Comparison of ENCODE assay signal across 19 cellular contexts in genomic region chr7:139394553-139394952, GRCh38. TPM values are rescaled to one million over a fixed set of nuclear protein-coding genes. Genes with fewer than 3 reads are reported as not detected.
DNase-seq lines count a peak whose midpoint lies in the region; ATAC-seq and TF ChIP-seq lines count a peak whose summit lies in the region.
"Had no signal": no experiment of that assay in that cellular context is flagged by ENCODE, and none has a peak within 500 bp of the region (broad histone marks: within the 10 kb centered on the region; RNA-seq: fewer than 3 reads in every experiment).

No MANE protein-coding gene starts in this region.

- no peaks in the 10 kb centered on the region for H3K27me3 Mint-ChIP-seq in activated CD8-positive, alpha-beta memory T cell treated with anti-CD3 and anti-CD28 coated beads, Interleukin-2, amount 10 ng/mL, durations not matched to agents 7 days and 5 days
- no peaks in the 10 kb centered on the region for H3K27me3 Mint-ChIP-seq in activated naive CD8-positive, alpha-beta T cell
- H3K27me3 Mint-ChIP-seq in natural killer cell (ENCODE audit: low read depth in 2 of 2): no peaks in the 10 kb centered on the region
- no peaks in the 10 kb centered on the region for H3K27me3 Mint-ChIP-seq in stimulated activated memory B cell treated with anti-CD40 and anti-IgM and Interleukin-4, amounts not matched to agents 10 μg/mL and 1 μg/mL and 100 μg/mL, for 72 hours
- H3K27me3 Mint-ChIP-seq: naive B cell had no signal

- H3K9me3 Mint-ChIP-seq in activated CD8-positive, alpha-beta memory T cell treated with anti-CD3 and anti-CD28 coated beads, Interleukin-2, amount 10 ng/mL, durations not matched to agents 7 days and 5 days (ENCODE audit: low read depth): no peaks in the 10 kb centered on the region
- H3K9me3 Mint-ChIP-seq in activated naive CD8-positive, alpha-beta T cell (ENCODE audit: low read depth): no peaks in the 10 kb centered on the region
- no peaks in the 10 kb centered on the region for H3K9me3 Mint-ChIP-seq in natural killer cell
- H3K9me3 Mint-ChIP-seq in stimulated activated memory B cell treated with anti-CD40 and anti-IgM and Interleukin-4, amounts not matched to agents 10 μg/mL and 1 μg/mL and 100 μg/mL, for 72 hours: no peaks in the 10 kb centered on the region

- TF ChIP-seq CTCF in natural killer cell (IDR thresholded peaks at IDR 0.05): no peak

- ATAC-seq in activated CD8-positive, alpha-beta memory T cell treated with anti-CD3 and anti-CD28 coated beads, Interleukin-2, amount 10 ng/mL, durations not matched to agents 7 days and 5 days: peak; percentile 75
- ATAC-seq in natural killer cell: peak in 1 of 3 donors; percentile 59
- no peak for ATAC-seq in stimulated activated memory B cell treated with anti-CD40 and anti-IgM and Interleukin-4, amounts not matched to agents 10 μg/mL and 1 μg/mL and 100 μg/mL, for 72 hours
- ATAC-seq: GM12878 had no signal

- CTCF ChIA-PET in activated CD8-positive, alpha-beta memory T cell treated with anti-CD3 and anti-CD28 coated beads, Interleukin-2, amount 10 ng/mL, durations not matched to agents 7 days and 5 days (lab: Charles Lee): interaction anchor here (0.6 to 2.9 kb wide), 3 partner anchors 12 to 656 kb away, joined by 3 to 10 read pairs (median 3); no protein-coding TSS in a partner anchor

- peak overlapping the region; percentile 70 for H3K27ac Mint-ChIP-seq in activated CD8-positive, alpha-beta memory T cell treated with anti-CD3 and anti-CD28 coated beads, Interleukin-2, amount 10 ng/mL, durations not matched to agents 7 days and 5 days
- H3K27ac Mint-ChIP-seq in activated naive CD8-positive, alpha-beta T cell: peak overlapping the region; percentile 79
- peak overlapping the region; percentile 27 to 75 for H3K27ac Mint-ChIP-seq in natural killer cell
- H3K27ac Mint-ChIP-seq in stimulated activated memory B cell treated with anti-CD40 and anti-IgM and Interleukin-4, amounts not matched to agents 10 μg/mL and 1 μg/mL and 100 μg/mL, for 72 hours: no peak overlapping the region

- intact Hi-C loops in natural killer cell (cut with micrococcal nuclease): no loop called here

- no peak overlapping the region for H3K4me3 ChIP-seq in Jurkat, Clone E6-1 (ENCODE audit: low read length)
- H3K4me3 ChIP-seq: BLaER1 treated with 17β-estradiol and CSF1 and Interleukin-3, amounts not matched to agents 10 nM and 100 nM; esophagus squamous epithelium; GM12878; sigmoid colon; thyroid gland had no signal

- DNase-seq in activated CD8-positive, alpha-beta memory T cell treated with anti-CD3 and anti-CD28 coated beads, Interleukin-2, amount 10 ng/mL, durations not matched to agents 7 days and 5 days: no peak
- no peak for DNase-seq in activated CD8-positive, alpha-beta memory T cell treated with anti-CD3 and anti-CD28 coated beads for 24 hours
- DNase-seq in Jurkat, Clone E6-1 (ENCODE audit: low read depth, low spot score): peak; percentile 68
- DNase-seq in natural killer cell (no peak), dedifferentiated amniotic fluid mesenchymal stem cell (ENCODE audit: extremely low spot score) (no peak), GDM1 (lab: John Stamatoyannopoulos, UW) (no peak)
- DNase-seq: activated effector memory CD4-positive, alpha-beta T cell treated with anti-CD3 and anti-CD28 coated beads, Interleukin-2, amount 50 U/mL, for 16 hours; cerebellar nuclear complex; DMS53; effector CD8-positive, alpha-beta T cell; esophagus squamous epithelium; naive B cell; NCI-H187; sigmoid colon; thyroid gland had no signal

- H3K4me1 Mint-ChIP-seq in activated CD8-positive, alpha-beta memory T cell treated with anti-CD3 and anti-CD28 coated beads, Interleukin-2, amount 10 ng/mL, durations not matched to agents 7 days and 5 days: peaks cover 26% of the 10 kb centered on the region
- H3K4me1 Mint-ChIP-seq in activated naive CD8-positive, alpha-beta T cell (ENCODE audit: low read depth): peaks cover 53% of the 10 kb centered on the region
- peaks cover 21 to 40% of the 10 kb centered on the region in 2 donors for H3K4me1 Mint-ChIP-seq in natural killer cell
- peaks cover 12% of the 10 kb centered on the region for H3K4me1 Mint-ChIP-seq in stimulated activated memory B cell treated with anti-CD40 and anti-IgM and Interleukin-4, amounts not matched to agents 10 μg/mL and 1 μg/mL and 100 μg/mL, for 72 hours

- H3K36me3 Mint-ChIP-seq in activated CD8-positive, alpha-beta memory T cell treated with anti-CD3 and anti-CD28 coated beads, Interleukin-2, amount 10 ng/mL, durations not matched to agents 7 days and 5 days: peaks cover 49% of the 10 kb centered on the region
- H3K36me3 Mint-ChIP-seq in activated naive CD8-positive, alpha-beta T cell: peaks cover 12% of the 10 kb centered on the region
- no peaks in the 10 kb centered on the region for H3K36me3 Mint-ChIP-seq in natural killer cell
- peaks cover 41% of the 10 kb centered on the region for H3K36me3 Mint-ChIP-seq in stimulated activated memory B cell treated with anti-CD40 and anti-IgM and Interleukin-4, amounts not matched to agents 10 μg/mL and 1 μg/mL and 100 μg/mL, for 72 hours

- peak overlapping the region; percentile 1 for H3K4me3 Mint-ChIP-seq in activated CD8-positive, alpha-beta memory T cell treated with anti-CD3 and anti-CD28 coated beads, Interleukin-2, amount 10 ng/mL, durations not matched to agents 7 days and 5 days
- H3K4me3 Mint-ChIP-seq in activated naive CD8-positive, alpha-beta T cell: peak overlapping the region; percentile 48
- no peak overlapping the region for H3K4me3 Mint-ChIP-seq in natural killer cell
- H3K4me3 Mint-ChIP-seq in stimulated activated memory B cell treated with anti-CD40 and anti-IgM and Interleukin-4, amounts not matched to agents 10 μg/mL and 1 μg/mL and 100 μg/mL, for 72 hours: no peak overlapping the region
- H3K4me3 Mint-ChIP-seq: naive B cell had no signal

RNA-seq across cellular contexts. Expression of gene LUC7L2, which starts 34.9 kb away (rescaled TPM):
- 100 to 1,000 TPM; 137 to 152 TPM for total RNA-seq in activated CD8-positive, alpha-beta memory T cell treated with anti-CD3 and anti-CD28 coated beads, Interleukin-2, amount 10 ng/mL, durations not matched to agents 7 days and 5 days
- polyA plus RNA-seq in Jurkat, Clone E6-1 (2012; ENCODE audit: insufficient read depth, insufficient read length): 67.5 TPM
- total RNA-seq in natural killer cell: 100 to 1,000 TPM; 183 to 192 (median 186) TPM

RNA-seq across cellular contexts. Expression of gene FMC1, which starts 53.4 kb away (rescaled TPM):
- 1 to 10 TPM; 6.6 to 7.7 TPM for total RNA-seq in activated CD8-positive, alpha-beta memory T cell treated with anti-CD3 and anti-CD28 coated beads, Interleukin-2, amount 10 ng/mL, durations not matched to agents 7 days and 5 days
- 33.1 TPM for polyA plus RNA-seq in Jurkat, Clone E6-1 (2012; ENCODE audit: insufficient read depth, insufficient read length)
- total RNA-seq in natural killer cell: 1 to 10 TPM; 5.1 to 7.2 (median 6.9) TPM

Comparison
In these comparisons a context has a peak if more than half of its experiments do, and no peak if none do; other contexts are left out.
1. H3K4me3 Mint-ChIP-seq: peak in activated CD8-positive, alpha-beta memory T cell treated with anti-CD3 and anti-CD28 coated beads, Interleukin-2, amount 10 ng/mL, durations not matched to agents 7 days and 5 days (single experiment) and activated naive CD8-positive, alpha-beta T cell (single experiment); none in natural killer cell (single experiment) and stimulated activated memory B cell treated with anti-CD40 and anti-IgM and Interleukin-4, amounts not matched to agents 10 μg/mL and 1 μg/mL and 100 μg/mL, for 72 hours (single experiment).